8 cellular contexts compared by ENCODE assay signal in genomic region chr18:77102246-77103040, GRCh38. TPM values are rescaled to one million over a fixed set of nuclear protein-coding genes. Genes with fewer than 3 reads are reported as not detected.
DNase-seq lines count a peak whose midpoint lies in the region; ATAC-seq, FAIRE-seq and TF ChIP-seq lines count a peak whose summit lies in the region.

No MANE protein-coding gene starts in this region.

- H3K4me2 ChIP-seq in OCI-LY3 (ENCODE audit: low read length) = peak overlapping the region; percentile 77
- H3K4me2 ChIP-seq in endothelial cell of umbilical vein (ENCODE audit: insufficient read depth, low read length) = peak overlapping the region; percentile 74

- H2AFZ ChIP-seq in OCI-LY3 (ENCODE audit: low read depth, low read length) (no peak overlapping the region), endothelial cell of umbilical vein (ENCODE audit: low read depth, low read length) (peak overlapping the region; percentile 19)

- H3K36me3 ChIP-seq in OCI-LY3 (replicated peaks; ENCODE audit: low read depth, low read length) = peaks cover 47% of the 10 kb centered on the region
- H3K36me3 ChIP-seq in endothelial cell of umbilical vein (ENCODE audit: control insufficient read depth in 2 of 2, extremely low read depth in 1 of 2, insufficient read depth in 2 of 2, low read length in 2 of 2) = no peaks in the 10 kb centered on the region

- H3K4me1 Mint-ChIP-seq in activated CD8-positive, alpha-beta memory T cell treated with anti-CD3 and anti-CD28 coated beads, Interleukin-2, amount 10 ng/mL, durations not matched to agents 7 days and 5 days = peaks cover 96% of the 10 kb centered on the region

- no peak for TF ChIP-seq POLR2A in endothelial cell of umbilical vein (IDR thresholded peaks at IDR 0.05; ENCODE audit: low read depth, low read length)

- H3K27ac Mint-ChIP-seq in activated CD8-positive, alpha-beta memory T cell treated with anti-CD3 and anti-CD28 coated beads, Interleukin-2, amount 10 ng/mL, durations not matched to agents 7 days and 5 days = peak overlapping the region; percentile 98

- no peaks in the 10 kb centered on the region for H3K27me3 Mint-ChIP-seq in activated CD8-positive, alpha-beta memory T cell treated with anti-CD3 and anti-CD28 coated beads, Interleukin-2, amount 10 ng/mL, durations not matched to agents 7 days and 5 days

- H4K20me1 ChIP-seq in OCI-LY3 (ENCODE audit: insufficient read depth, low read length) (no peaks in the 10 kb centered on the region), endothelial cell of umbilical vein (replicated peaks; ENCODE audit: control insufficient read depth, extremely low read depth, insufficient read depth, low read length) (no peaks in the 10 kb centered on the region)

- no peak for DNase-seq in activated CD8-positive, alpha-beta memory T cell treated with anti-CD3 and anti-CD28 coated beads, Interleukin-2, amount 10 ng/mL, durations not matched to agents 7 days and 5 days
- DNase-seq in activated CD8-positive, alpha-beta memory T cell treated with anti-CD3 and anti-CD28 coated beads, Interleukin-2, amount 50 U/mL, for 48 hours = no peak
- DNase-seq in endothelial cell of umbilical vein (ENCODE audit: low read depth, low spot score) (peak; percentile 65), sciatic nerve (ENCODE audit: low spot score) (no peak), DMS79 (lab: John Stamatoyannopoulos, UW) (no peak)
- DNase-seq in activated effector memory CD4-positive, alpha-beta T cell treated with Interleukin-2 at 50 U/mL for 16 hours = no peak

- H3K9ac ChIP-seq in OCI-LY3 (ENCODE audit: low read length) = peak overlapping the region; percentile 74
- H3K9ac ChIP-seq in endothelial cell of umbilical vein (replicated peaks; ENCODE audit: extremely low read depth, insufficient read depth, low read length) = peak overlapping the region; percentile 74

- H3K4me3 ChIP-seq in OCI-LY3 (ENCODE audit: low read length) (peak overlapping the region; percentile 57), endothelial cell of umbilical vein (replicated peaks in 1 of 3; ENCODE audit: insufficient read depth in 1 of 3, low read depth in 1 of 3, low read length in 3 of 3) (no peak overlapping the region)

- no peaks in the 10 kb centered on the region for H3K9me3 ChIP-seq in OCI-LY3 (ENCODE audit: insufficient read depth, low read length)
- no peaks in the 10 kb centered on the region for H3K9me3 ChIP-seq in endothelial cell of umbilical vein (replicated peaks; ENCODE audit: control insufficient read depth, insufficient read depth, low read length)

- H3K9me1 ChIP-seq in endothelial cell of umbilical vein (replicated peaks; ENCODE audit: control insufficient read depth, extremely low read depth, insufficient read depth, low read length) = no peaks in the 10 kb centered on the region

- intact Hi-C loops in endothelial cell of umbilical vein (cut with micrococcal nuclease) (loop anchor here (5.0 kb wide), 2 partner anchors 100 to 280 kb away; partner anchors contain the start of gene ZNF236), sciatic nerve (cut with DNase I) (no loop called here)

- H3K4me1 ChIP-seq in OCI-LY3 (ENCODE audit: low read length) (peaks cover 92% of the 10 kb centered on the region), endothelial cell of umbilical vein (ENCODE audit: control insufficient read depth, extremely low read depth, insufficient read depth, low read length) (peaks cover 45% of the 10 kb centered on the region)

- POLR2A ChIA-PET in endothelial cell of umbilical vein (lab: Charles Lee) = interaction anchor here (1.3 to 1.5 kb wide), 2 partner anchors 19 to 33 kb away, joined by 3 to 5 read pairs; no protein-coding TSS in a partner anchor

- H3K79me2 ChIP-seq in OCI-LY3 (ENCODE audit: low read length) = peaks cover 32% of the 10 kb centered on the region
- H3K79me2 ChIP-seq in endothelial cell of umbilical vein (ENCODE audit: control insufficient read depth, insufficient read depth, low read length) = no peaks in the 10 kb centered on the region

- dilution Hi-C loops in endothelial cell of umbilical vein (cut with MboI; ENCODE audit: extremely low pct_ligation_motif_present, low sequenced_read_pairs) = no loop called here

- H3K9me3 Mint-ChIP-seq in activated CD8-positive, alpha-beta memory T cell treated with anti-CD3 and anti-CD28 coated beads, Interleukin-2, amount 10 ng/mL, durations not matched to agents 7 days and 5 days (ENCODE audit: low read depth) = peaks cover 2% of the 10 kb centered on the region

- TF ChIP-seq CTCF in OCI-LY3 (IDR thresholded peaks at IDR 0.05; ENCODE audit: low read depth, low read length) (no peak), endothelial cell of umbilical vein (IDR thresholded peaks at IDR 0.05; ENCODE audit: extremely low read depth in 1 of 2, insufficient read depth in 1 of 2, low read depth in 1 of 2, low read length in 2 of 2) (no peak)

- CTCF ChIA-PET in activated CD8-positive, alpha-beta memory T cell treated with anti-CD3 and anti-CD28 coated beads, Interleukin-2, amount 10 ng/mL, durations not matched to agents 7 days and 5 days (lab: Charles Lee) = interaction anchor here (0.7 to 2.1 kb wide), 14 partner anchors 12 to 109 kb away, joined by 3 to 19 read pairs (median 4); no protein-coding TSS in a partner anchor
- CTCF ChIA-PET in endothelial cell of umbilical vein (lab: Charles Lee) = interaction anchor here (0.9 to 2.9 kb wide), 13 partner anchors 11 to 109 kb away, joined by 3 to 14 read pairs (median 6); no protein-coding TSS in a partner anchor

- H3K36me3 Mint-ChIP-seq in activated CD8-positive, alpha-beta memory T cell treated with anti-CD3 and anti-CD28 coated beads, Interleukin-2, amount 10 ng/mL, durations not matched to agents 7 days and 5 days = peaks cover 76% of the 10 kb centered on the region

- peak overlapping the region; percentile 70 for H3K4me3 Mint-ChIP-seq in activated CD8-positive, alpha-beta memory T cell treated with anti-CD3 and anti-CD28 coated beads, Interleukin-2, amount 10 ng/mL, durations not matched to agents 7 days and 5 days

- peak overlapping the region; percentile 92 for H3K27ac ChIP-seq in OCI-LY3 (ENCODE audit: low read length)
- peak overlapping the region; percentile 96 for H3K27ac ChIP-seq in endothelial cell of umbilical vein (ENCODE audit: insufficient read depth, low read depth, low read length)

- FAIRE-seq in endothelial cell of umbilical vein (lab: Jason Lieb, UNC) = peak; percentile 81

- no peaks in the 10 kb centered on the region for H3K27me3 ChIP-seq in OCI-LY3 (ENCODE audit: low read depth, low read length)
- no peaks in the 10 kb centered on the region for H3K27me3 ChIP-seq in endothelial cell of umbilical vein (ENCODE audit: control insufficient read depth in 2 of 2, insufficient read depth in 2 of 2, low read length in 2 of 2)

- BruUV-seq in endothelial cell of umbilical vein (replicated peaks; lab: Mats Ljungman, UMichigan) = TSS peak; percentile 66

- peak; percentile 72 for ATAC-seq in activated CD8-positive, alpha-beta memory T cell treated with anti-CD3 and anti-CD28 coated beads, Interleukin-2, amount 10 ng/mL, durations not matched to agents 7 days and 5 days
- peak; percentile 71 for ATAC-seq in HG02610 (IDR thresholded peaks at IDR 0.05; ENCODE audit: unreplicated experiment)
- peak; percentile 63 for ATAC-seq in sciatic nerve

TF ChIP-seq in endothelial cell of umbilical vein, 7 proteins besides CTCF, POLR2A, EP300 and RAD21:
- TF ChIP-seq GATA2 (IDR thresholded peaks at IDR 0.05; ENCODE audit: insufficient read depth, insufficient read length, low read depth, low read length) (no peak), FOS (IDR thresholded peaks at IDR 0.05; ENCODE audit: borderline replicate concordance, insufficient read depth, low read length) (peak; percentile 54)

RNA-seq across cellular contexts. Expression of gene MBP, which starts 30.1 kb away (rescaled TPM):
- total RNA-seq in activated CD8-positive, alpha-beta memory T cell treated with anti-CD3 and anti-CD28 coated beads, Interleukin-2, amount 10 ng/mL, durations not matched to agents 7 days and 5 days = 100 to 1,000 TPM in 1 of 2 experiments, 10 to 100 TPM in 1; 94.7 to 101 TPM
- total RNA-seq in endothelial cell of umbilical vein = 1.7 and 4.0 TPM in 2 replicates
- 2.0 and 2.3 TPM in 2 replicates for polyA plus RNA-seq in endothelial cell of umbilical vein
- 1.8 TPM in 2 replicates for polyA plus RNA-seq in endothelial cell of umbilical vein (2011; cell fraction: cytosol; rRNA removed)
- 3.1 and 3.2 TPM in 2 replicates for polyA plus RNA-seq in endothelial cell of umbilical vein (2011; cell fraction: nucleus; rRNA removed)
- polyA plus RNA-seq in endothelial cell of umbilical vein (2012) = 4.0 and 4.3 TPM in 2 replicates
- polyA minus RNA-seq in endothelial cell of umbilical vein = 2.4 and 4.9 TPM in 2 replicates
- polyA minus RNA-seq in endothelial cell of umbilical vein (2011; cell fraction: cytosol; rRNA and poly(A)+ RNA removed) = 17.2 TPM
- polyA minus RNA-seq in endothelial cell of umbilical vein (2011; cell fraction: nucleus; rRNA and poly(A)+ RNA removed) = 5.4 and 6.6 TPM in 2 replicates
- total RNA-seq in sciatic nerve = 2,463 TPM

Comparison
In these comparisons a context has a peak if more than half of its experiments do, and no peak if none do; other contexts are left out.
1. RNA of gene MBP, which starts 30.1 kb away (total RNA-seq): 2,463 TPM in sciatic nerve (single experiment) and 94.7 to 101 TPM in activated CD8-positive, alpha-beta memory T cell treated with anti-CD3 and anti-CD28 coated beads, Interleukin-2, amount 10 ng/mL, durations not matched to agents 7 days and 5 days; 1.7 to 4.0 TPM in endothelial cell of umbilical vein; every median in the first group is over 10 times any median in the second.
2. Peak in every context shown above with its lines, with median percentiles within 50 percentile points of each other: ATAC-seq.